In genomic region chr7:48083114-48083830, GRCh38 we compare ENCODE assay signal across 14 cellular contexts. TPM values are rescaled to one million over a fixed set of nuclear protein-coding genes. Genes with fewer than 3 reads are reported as not detected.
DNase-seq lines count a peak whose midpoint lies in the region; ATAC-seq, FAIRE-seq and TF ChIP-seq lines count a peak whose summit lies in the region.
"Had no signal": no experiment of that assay in that cellular context is flagged by ENCODE, and none has a peak within 500 bp of the region (broad histone marks: within the 10 kb centered on the region; RNA-seq: fewer than 3 reads in every experiment).

No MANE protein-coding gene starts in this region.

- in situ Hi-C loops in HepG2 (cut with HindIII; ENCODE audit: extremely low pct_ligation_motif_present, low pct_unique_long_range_greater_than_20kb): no loop called here

- BruUV-seq in HepG2 (replicated peaks; lab: Mats Ljungman, UMichigan): no TSS peak

- H3K9me3 Mint-ChIP-seq in activated CD8-positive, alpha-beta T cell treated with anti-CD3 and anti-CD28 coated beads, Interleukin-2, amount 10 ng/mL, durations not matched to agents 7 days and 5 days (ENCODE audit: insufficient read depth): no peaks in the 10 kb centered on the region

- POLR2A ChIA-PET in HepG2 (lab: Yijun Ruan, JAX): interaction anchor here (0.7 kb wide), 1 partner anchor 7 kb away, joined by 3 read pairs; no protein-coding TSS in a partner anchor
- POLR2A ChIA-PET in activated CD8-positive, alpha-beta T cell treated with anti-CD3 and anti-CD28 coated beads, Interleukin-2, amount 10 ng/mL, durations not matched to agents 7 days and 5 days (lab: Charles Lee): interaction anchor here (1.0 kb wide), 1 partner anchor 104 kb away, joined by 3 read pairs; no protein-coding TSS in a partner anchor

- FAIRE-seq in HepG2 (lab: Jason Lieb, UNC): no peak
- FAIRE-seq: GM12878 had no signal

- H3K27me3 Mint-ChIP-seq in activated CD8-positive, alpha-beta T cell treated with anti-CD3 and anti-CD28 coated beads, Interleukin-2, amount 10 ng/mL, durations not matched to agents 7 days and 5 days (ENCODE audit: low read depth): no peaks in the 10 kb centered on the region

- no peak overlapping the region for H3K4me3 ChIP-seq in liver (ENCODE audit: low read depth in 1 of 3, low read length in 3 of 3)
- no peak overlapping the region for H3K4me3 ChIP-seq in HepG2 (replicated peaks in 1 of 3; ENCODE audit: insufficient read depth in 1 of 3, low read depth in 2 of 3, low read length in 3 of 3)
- H3K4me3 ChIP-seq: GM12878, heart right ventricle had no signal

- H3K9me3 ChIP-seq in liver (ENCODE audit: control insufficient read depth in 4 of 4, low read length in 3 of 4) (no peaks in the 10 kb centered on the region), HepG2 (ENCODE audit: low read length) (no peaks in the 10 kb centered on the region)
- H3K9me3 ChIP-seq: heart right ventricle had no signal

- TF ChIP-seq CTCF in liver (IDR thresholded peaks at IDR 0.05; ENCODE audit: low read depth, low read length, missing input control) (no peak), HepG2 (CRISPR knock-in tag; IDR thresholded peaks at IDR 0.05) (no peak)

- intact Hi-C loops in HepG2 (cut with micrococcal nuclease; ENCODE audit: unreplicated experiment): no loop called here

- TF ChIP-seq EP300 in HepG2 (IDR thresholded peaks at IDR 0.05; ENCODE audit: low read depth in 2 of 2, low read length in 2 of 2) (no peak), HepG2 (CRISPR knock-in tag; IDR thresholded peaks at IDR 0.05; ENCODE audit: borderline replicate concordance) (no peak)

- H3K4me1 ChIP-seq in liver (ENCODE audit: control insufficient read depth in 4 of 4, insufficient read depth in 4 of 4, low read length in 3 of 4) (peaks cover 0 to 6% (median 4%) of the 10 kb centered on the region in 4 donors), HepG2 (ENCODE audit: insufficient read depth, low read length) (peaks cover 41% of the 10 kb centered on the region)

- no peak for TF ChIP-seq RAD21 in liver (IDR thresholded peaks at IDR 0.05)
- TF ChIP-seq RAD21 in HepG2 (CRISPR knock-in tag; IDR thresholded peaks at IDR 0.05): no peak

- H3K27me3 ChIP-seq in liver (ENCODE audit: control insufficient read depth in 4 of 4, insufficient read depth in 4 of 4, low read length in 3 of 4) (no peaks in the 10 kb centered on the region), HepG2 (ENCODE audit: control insufficient read depth in 1 of 2, insufficient read depth in 2 of 2, low read length in 2 of 2) (0 out of 5 replicates have a peak, but pooled peaks cover 0 to 5% of the 10 kb centered on the region in 2 experiments)
- H3K27me3 ChIP-seq: heart right ventricle had no signal

- no peaks in the 10 kb centered on the region for H3K36me3 ChIP-seq in liver (ENCODE audit: control insufficient read depth in 4 of 4, insufficient read depth in 3 of 4, low read depth in 1 of 4, low read length in 3 of 4)
- no peaks in the 10 kb centered on the region for H3K36me3 ChIP-seq in HepG2 (replicated peaks in 1 of 2; ENCODE audit: control insufficient read depth in 1 of 2, insufficient read depth in 2 of 2, low read length in 2 of 2)
- H3K36me3 ChIP-seq: heart right ventricle had no signal

- TF ChIP-seq POLR2A in HepG2 (IDR thresholded peaks at IDR 0.05; ENCODE audit: insufficient read depth in 1 of 2, low read depth in 2 of 2, low read length in 2 of 2): no peak

- peak overlapping the region; percentile 25 for H3K4me3 Mint-ChIP-seq in activated CD8-positive, alpha-beta T cell treated with anti-CD3 and anti-CD28 coated beads, Interleukin-2, amount 10 ng/mL, durations not matched to agents 7 days and 5 days

- ATAC-seq in HepG2: no peak
- no peak for ATAC-seq in activated CD8-positive, alpha-beta T cell treated with anti-CD3 and anti-CD28 coated beads, Interleukin-2, amount 10 ng/mL, durations not matched to agents 7 days and 5 days
- ATAC-seq in GM18909 (IDR thresholded peaks at IDR 0.05; ENCODE audit: poor library complexity, unreplicated experiment): no peak
- no peak for ATAC-seq in esophagus mucosa
- no peak for ATAC-seq in GM18858 (IDR thresholded peaks at IDR 0.05; ENCODE audit: unreplicated experiment)
- ATAC-seq: GM12878, heart right ventricle had no signal

- CTCF ChIA-PET in HepG2 (lab: Yijun Ruan, JAX; ENCODE audit: low intra/inter-chr PET ratio, low total read pairs): no interaction called here
- CTCF ChIA-PET in activated CD8-positive, alpha-beta T cell treated with anti-CD3 and anti-CD28 coated beads, Interleukin-2, amount 10 ng/mL, durations not matched to agents 7 days and 5 days (lab: Charles Lee): interaction anchor here (0.7 to 2.4 kb wide), 5 partner anchors 20 to 138 kb away, joined by 3 to 8 read pairs (median 5); no protein-coding TSS in a partner anchor

- H3K4me1 Mint-ChIP-seq in activated CD8-positive, alpha-beta T cell treated with anti-CD3 and anti-CD28 coated beads, Interleukin-2, amount 10 ng/mL, durations not matched to agents 7 days and 5 days (ENCODE audit: low read depth): peaks cover 56% of the 10 kb centered on the region

- peaks cover 10% of the 10 kb centered on the region for H3K36me3 Mint-ChIP-seq in activated CD8-positive, alpha-beta T cell treated with anti-CD3 and anti-CD28 coated beads, Interleukin-2, amount 10 ng/mL, durations not matched to agents 7 days and 5 days (ENCODE audit: low read depth)

- H3K79me2 ChIP-seq in HepG2 (ENCODE audit: insufficient read depth, low read length): no peaks in the 10 kb centered on the region

- DNase-seq in HepG2 (ENCODE audit: low spot score) (no peak), glomerular visceral epithelial cell (ENCODE audit: extremely low spot score) (peak; percentile 70), 8988T (no peak)
- peak; percentile 59 for DNase-seq in activated CD8-positive, alpha-beta T cell treated with anti-CD3 and anti-CD28 coated beads, Interleukin-2, amount 10 ng/mL, durations not matched to agents 7 days and 5 days
- DNase-seq: heart right ventricle, NCI-H1105 treated with DMSO at 0.1 percent for 48 hours had no signal

- H3K4me2 ChIP-seq in HepG2 (ENCODE audit: low read depth, low read length): no peak overlapping the region

- H2AFZ ChIP-seq in HepG2 (ENCODE audit: low read length): no peak overlapping the region

- WGBS in liver: 50% methylated on average over 6 of the region's 6 CpGs
- 50% methylated on average over 6 of the region's 6 CpGs for WGBS in HepG2 (ENCODE audit: low lambda C conversion rate)

- no peak overlapping the region for H3K27ac ChIP-seq in liver (ENCODE audit: low read depth in 1 of 2, low read length in 2 of 2)
- no peak overlapping the region for H3K27ac ChIP-seq in HepG2 (ENCODE audit: extremely low read length, insufficient read depth, low read length)

- no peaks in the 10 kb centered on the region for H4K20me1 ChIP-seq in HepG2 (ENCODE audit: insufficient read depth, low read length)

- no peak overlapping the region for H3K9ac ChIP-seq in liver (ENCODE audit: low read depth in 1 of 2, low read length in 2 of 2)
- no peak overlapping the region for H3K9ac ChIP-seq in HepG2 (ENCODE audit: insufficient read depth, low read depth, low read length)

- peak overlapping the region; percentile 61 for H3K27ac Mint-ChIP-seq in activated CD8-positive, alpha-beta T cell treated with anti-CD3 and anti-CD28 coated beads, Interleukin-2, amount 10 ng/mL, durations not matched to agents 7 days and 5 days

RNA-seq across cellular contexts. Expression of gene UPP1, which starts 5.8 kb away (rescaled TPM):
- total RNA-seq in liver: 1 to 10 TPM; 3.1 to 8.2 TPM
- 10 to 100 TPM; 10.1 to 18.8 TPM for polyA plus RNA-seq in liver
- 5.5 and 5.7 TPM in 2 replicates for total RNA-seq in HepG2 (2016; rRNA removed; fragmentation: Illumina TruSeq; extraction: Trizol)
- total RNA-seq in HepG2 (2016; cell fraction: cytosol; rRNA removed; fragmentation: Illumina TruSeq; extraction: Trizol; ENCODE audit: low read depth): 4.4 and 7.3 TPM in 2 replicates
- 5.0 and 5.2 TPM in 2 replicates for total RNA-seq in HepG2 (2016; cell fraction: insoluble cytoplasmic fraction; rRNA removed; fragmentation: Illumina TruSeq; extraction: Trizol)
- total RNA-seq in HepG2 (2016; cell fraction: membrane; rRNA removed; fragmentation: Illumina TruSeq; extraction: Trizol): 8.2 and 9.6 TPM in 2 replicates
- 4.1 and 4.4 TPM in 2 replicates for total RNA-seq in HepG2 (2016; cell fraction: nucleus; rRNA removed; fragmentation: Illumina TruSeq; extraction: Trizol)
- 9.8 and 12.4 TPM in 2 replicates for polyA plus RNA-seq in HepG2 (2011; rRNA removed)
- 9.5 and 11.8 TPM in 2 replicates for polyA plus RNA-seq in HepG2 (2011; cell fraction: cytosol; rRNA removed)
- polyA plus RNA-seq in HepG2 (2011; cell fraction: nucleus; rRNA removed): 20.6 and 22.1 TPM in 2 replicates
- 5.4 and 9.0 TPM in 2 replicates for polyA plus RNA-seq in HepG2 (2012)
- polyA plus RNA-seq in HepG2 (2016; cell fraction: cytosol; fragmentation: Illumina TruSeq; extraction: Trizol; ENCODE audit: low read depth): 7.9 and 9.8 TPM in 2 replicates
- 7.1 and 8.0 TPM in 2 replicates for polyA plus RNA-seq in HepG2 (2016; cell fraction: insoluble cytoplasmic fraction; fragmentation: Illumina TruSeq; extraction: Trizol; ENCODE audit: low read depth)
- polyA plus RNA-seq in HepG2 (2016; cell fraction: membrane; fragmentation: Illumina TruSeq; extraction: Trizol; ENCODE audit: low read depth): 8.1 and 8.4 TPM in 2 replicates
- 8.7 and 10.6 TPM in 2 replicates for polyA plus RNA-seq in HepG2 (2016; cell fraction: nucleus; fragmentation: Illumina TruSeq; extraction: Trizol; ENCODE audit: insufficient read depth, low read depth)
- polyA minus RNA-seq in HepG2 (2011; rRNA and poly(A)+ RNA removed; ENCODE audit: low replicate concordance): 7.2 and 13.8 TPM in 2 replicates
- 3.3 and 3.4 TPM in 2 replicates for polyA minus RNA-seq in HepG2 (2011; cell fraction: cytosol; rRNA and poly(A)+ RNA removed)
- polyA minus RNA-seq in HepG2 (2011; cell fraction: nucleus; rRNA and poly(A)+ RNA removed): 7.9 and 9.2 TPM in 2 replicates
- 10 to 100 TPM; 60.7 to 68.4 TPM for total RNA-seq in activated CD8-positive, alpha-beta T cell treated with anti-CD3 and anti-CD28 coated beads, Interleukin-2, amount 10 ng/mL, durations not matched to agents 7 days and 5 days
- 204 TPM for total RNA-seq in esophagus mucosa

RNA-seq across cellular contexts. Expression of gene C7orf57, which starts 47.9 kb away (rescaled TPM):
- total RNA-seq in liver (not detected), HepG2 (2016; rRNA removed; fragmentation: Illumina TruSeq; extraction: Trizol) (not detected in 2 replicates), esophagus mucosa (1.00 TPM)
- polyA plus RNA-seq in liver (not detected), HepG2 (2011; rRNA removed) (not detected in 2 replicates)
- total RNA-seq in HepG2 (2016; cell fraction: cytosol; rRNA removed; fragmentation: Illumina TruSeq; extraction: Trizol; ENCODE audit: low read depth): not detected in 2 replicates
- total RNA-seq in HepG2 (2016; cell fraction: insoluble cytoplasmic fraction; rRNA removed; fragmentation: Illumina TruSeq; extraction: Trizol): not detected in 2 replicates
- not detected in 2 replicates for total RNA-seq in HepG2 (2016; cell fraction: membrane; rRNA removed; fragmentation: Illumina TruSeq; extraction: Trizol)
- total RNA-seq in HepG2 (2016; cell fraction: nucleus; rRNA removed; fragmentation: Illumina TruSeq; extraction: Trizol): not detected in 2 replicates
- polyA plus RNA-seq in HepG2 (2011; cell fraction: cytosol; rRNA removed): not detected in 2 replicates
- polyA plus RNA-seq in HepG2 (2011; cell fraction: nucleus; rRNA removed): not detected in 2 replicates
- polyA plus RNA-seq in HepG2 (2012): not detected in 2 replicates
- not detected in 2 replicates for polyA plus RNA-seq in HepG2 (2016; cell fraction: cytosol; fragmentation: Illumina TruSeq; extraction: Trizol; ENCODE audit: low read depth)
- not detected in 2 replicates for polyA plus RNA-seq in HepG2 (2016; cell fraction: insoluble cytoplasmic fraction; fragmentation: Illumina TruSeq; extraction: Trizol; ENCODE audit: low read depth)
- not detected in 2 replicates for polyA plus RNA-seq in HepG2 (2016; cell fraction: membrane; fragmentation: Illumina TruSeq; extraction: Trizol; ENCODE audit: low read depth)
- polyA plus RNA-seq in HepG2 (2016; cell fraction: nucleus; fragmentation: Illumina TruSeq; extraction: Trizol; ENCODE audit: insufficient read depth, low read depth): not detected in 2 replicates
- polyA minus RNA-seq in HepG2 (2011; rRNA and poly(A)+ RNA removed; ENCODE audit: low replicate concordance): not detected in 2 replicates
- not detected in 2 replicates for polyA minus RNA-seq in HepG2 (2011; cell fraction: cytosol; rRNA and poly(A)+ RNA removed)
- polyA minus RNA-seq in HepG2 (2011; cell fraction: nucleus; rRNA and poly(A)+ RNA removed): not detected in 2 replicates
- under 1 TPM in 1 of 2 experiments, not detected in 1; 0.10 TPM for total RNA-seq in activated CD8-positive, alpha-beta T cell treated with anti-CD3 and anti-CD28 coated beads, Interleukin-2, amount 10 ng/mL, durations not matched to agents 7 days and 5 days
- total RNA-seq: cardiac septum, GM12878 had no signal
- polyA plus RNA-seq: heart right ventricle, neural cell had no signal

RNA-seq across cellular contexts. Expression of gene SUN3, which starts 54.4 kb away (rescaled TPM):
- total RNA-seq in liver: not detected
- polyA plus RNA-seq in liver: not detected
- not detected in 2 replicates for total RNA-seq in HepG2 (2016; rRNA removed; fragmentation: Illumina TruSeq; extraction: Trizol)
- not detected in 2 replicates for total RNA-seq in HepG2 (2016; cell fraction: cytosol; rRNA removed; fragmentation: Illumina TruSeq; extraction: Trizol; ENCODE audit: low read depth)
- not detected in 2 replicates for total RNA-seq in HepG2 (2016; cell fraction: insoluble cytoplasmic fraction; rRNA removed; fragmentation: Illumina TruSeq; extraction: Trizol)
- total RNA-seq in HepG2 (2016; cell fraction: membrane; rRNA removed; fragmentation: Illumina TruSeq; extraction: Trizol): not detected in 2 replicates
- total RNA-seq in HepG2 (2016; cell fraction: nucleus; rRNA removed; fragmentation: Illumina TruSeq; extraction: Trizol): not detected in 2 replicates
- polyA plus RNA-seq in HepG2 (2011; rRNA removed): not detected in 2 replicates
- polyA plus RNA-seq in HepG2 (2011; cell fraction: cytosol; rRNA removed): not detected in 2 replicates
- not detected in 2 replicates for polyA plus RNA-seq in HepG2 (2011; cell fraction: nucleus; rRNA removed)
- not detected in 2 replicates for polyA plus RNA-seq in HepG2 (2012)
- polyA plus RNA-seq in HepG2 (2016; cell fraction: cytosol; fragmentation: Illumina TruSeq; extraction: Trizol; ENCODE audit: low read depth): not detected in 2 replicates
- not detected in 2 replicates for polyA plus RNA-seq in HepG2 (2016; cell fraction: insoluble cytoplasmic fraction; fragmentation: Illumina TruSeq; extraction: Trizol; ENCODE audit: low read depth)
- not detected in 2 replicates for polyA plus RNA-seq in HepG2 (2016; cell fraction: membrane; fragmentation: Illumina TruSeq; extraction: Trizol; ENCODE audit: low read depth)
- not detected in 2 replicates for polyA plus RNA-seq in HepG2 (2016; cell fraction: nucleus; fragmentation: Illumina TruSeq; extraction: Trizol; ENCODE audit: insufficient read depth, low read depth)
- not detected in 2 replicates for polyA minus RNA-seq in HepG2 (2011; rRNA and poly(A)+ RNA removed; ENCODE audit: low replicate concordance)
- polyA minus RNA-seq in HepG2 (2011; cell fraction: cytosol; rRNA and poly(A)+ RNA removed): not detected in 2 replicates
- polyA minus RNA-seq in HepG2 (2011; cell fraction: nucleus; rRNA and poly(A)+ RNA removed): not detected in 2 replicates
- under 1 TPM in 1 of 2 experiments, not detected in 1; 0.97 TPM for total RNA-seq in activated CD8-positive, alpha-beta T cell treated with anti-CD3 and anti-CD28 coated beads, Interleukin-2, amount 10 ng/mL, durations not matched to agents 7 days and 5 days
- total RNA-seq in esophagus mucosa: not detected
- total RNA-seq: cardiac septum, GM12878, heart right ventricle had no signal
- polyA plus RNA-seq: BJ, heart right ventricle, neural cell had no signal

Comparison
In these comparisons a context has a peak if more than half of its experiments do, and no peak if none do; other contexts are left out.
1. DNase-seq: peak in activated CD8-positive, alpha-beta T cell treated with anti-CD3 and anti-CD28 coated beads, Interleukin-2, amount 10 ng/mL, durations not matched to agents 7 days and 5 days (single experiment) and glomerular visceral epithelial cell (single experiment); none in HepG2 (single experiment) and 8988T (single experiment).